In genomic region chr5:94375801-94376200, GRCh38 we compare ENCODE assay signal across 19 cellular contexts.
A peak's percentile ranks its signal among the peaks of the same experiment; 100 is the strongest.
DNase-seq lines count a peak whose midpoint lies in the region; ATAC-seq and TF ChIP-seq lines count a peak whose summit lies in the region.
"Had no signal": no experiment of that assay in that cellular context is flagged by ENCODE, and none has a peak within 500 bp of the region (broad histone marks: within the 10 kb centered on the region; RNA-seq: fewer than 3 reads in every experiment).

No MANE protein-coding gene starts in this region.

- H3K27me3 ChIP-seq in GM23248 (replicated peaks; ENCODE audit: insufficient read depth) = no peaks in the 10 kb centered on the region
- H3K27me3 ChIP-seq in HAP-1 (ENCODE audit: low read depth) = no peaks in the 10 kb centered on the region
- H3K27me3 ChIP-seq: body of pancreas had no signal

- H3K9me3 ChIP-seq in GM23248 (ENCODE audit: low read depth) (no peaks in the 10 kb centered on the region), HAP-1 (no peaks in the 10 kb centered on the region)
- H3K9me3 ChIP-seq: body of pancreas had no signal

- 41 to 51% methylated on average over 2 of the region's 2 CpGs for WGBS in GM23248 (ENCODE audit: low coverage in 1 of 2, low lambda C conversion rate in 2 of 2, missing lambda C conversion rate in 2 of 2), 2 experiments

- no peak overlapping the region for H3K27ac ChIP-seq in GM23248
- H3K27ac ChIP-seq: body of pancreas, coronary artery had no signal

- no peaks in the 10 kb centered on the region for H3K4me1 ChIP-seq in GM23248 (ENCODE audit: insufficient read depth)
- H3K4me1 ChIP-seq in HAP-1 = peaks cover 2% of the 10 kb centered on the region; the same call in 1 of the 2 replicates
- H3K4me1 ChIP-seq: body of pancreas had no signal

- H2AFZ ChIP-seq in GM23248 = no peak overlapping the region

- H3K79me2 ChIP-seq in GM23248 (ENCODE audit: insufficient read depth) = no peaks in the 10 kb centered on the region

- in situ Hi-C loops in GM23248 (cut with MboI) (no loop called here), HAP-1 (cut with MboI; ENCODE audit: low sequenced_read_pairs) (no loop called here)

- H3K36me3 ChIP-seq in GM23248 (ENCODE audit: low read depth) (no peaks in the 10 kb centered on the region), HAP-1 (replicated peaks) (no peaks in the 10 kb centered on the region)

- no peak overlapping the region for H3K9ac ChIP-seq in GM23248

- no peak overlapping the region for H3K4me2 ChIP-seq in GM23248 (ENCODE audit: unreplicated experiment)

- peak; percentile 14 for DNase-seq in DMS153 (lab: John Stamatoyannopoulos, UW)
- peak; percentile 4 for DNase-seq in GM23248
- peak; percentile 83 for DNase-seq in NCI-H69 (lab: John Stamatoyannopoulos, UW)
- peak; percentile 12 for DNase-seq in fibroblast of mammary gland (ENCODE audit: low read depth)
- DNase-seq in GM19240 (ENCODE audit: insufficient read length, low spot score) = no peak
- DNase-seq in HAP-1 (ENCODE audit: low spot score in 2 of 2) = no peak
- DNase-seq: activated CD4-positive, alpha-beta T cell treated with anti-CD3 and anti-CD28 coated beads for 1 hour; activated naive CD8-positive, alpha-beta T cell treated with anti-CD3 and anti-CD28 coated beads for 36 hours; body of pancreas; GF-D8; immature natural killer cell; IMR-90; NCI-H1930; nucleus accumbens; OCI-M1; Right ventricle myocardium superior had no signal

- no peaks in the 10 kb centered on the region for H3K9me2 ChIP-seq in GM23248 (ENCODE audit: insufficient read depth)

- no peaks in the 10 kb centered on the region for H3F3A ChIP-seq in GM23248 (ENCODE audit: insufficient read depth)

- TF ChIP-seq CTCF in fibroblast of mammary gland (conservative IDR thresholded peaks at IDR 0.05; ENCODE audit: control insufficient read depth, insufficient read depth, low read depth, low read length) = no peak

- no peaks in the 10 kb centered on the region for H4K20me1 ChIP-seq in GM23248 (ENCODE audit: insufficient read depth)

- no peak overlapping the region for H3K4me3 ChIP-seq in GM23248
- H3K4me3 ChIP-seq in fibroblast of mammary gland (ENCODE audit: control insufficient read depth, low read depth, low read length) = no peak overlapping the region
- no peak overlapping the region for H3K4me3 ChIP-seq in HAP-1
- H3K4me3 ChIP-seq: body of pancreas, coronary artery, GM12878 had no signal

- ATAC-seq in GM21737 (IDR thresholded peaks at IDR 0.05; ENCODE audit: unreplicated experiment) = no peak
- ATAC-seq: body of pancreas, GM12878 had no signal

Comparison
In these comparisons a context has a peak if more than half of its experiments do, and no peak if none do; other contexts are left out.
1. DNase-seq: peak in DMS153 (single experiment), GM23248 (single experiment), NCI-H69 (single experiment) and fibroblast of mammary gland (single experiment); none in GM19240 (single experiment) and HAP-1 (0 of 2).